ENCODE assay signal across 8 cellular contexts in the genomic region with DNA sequence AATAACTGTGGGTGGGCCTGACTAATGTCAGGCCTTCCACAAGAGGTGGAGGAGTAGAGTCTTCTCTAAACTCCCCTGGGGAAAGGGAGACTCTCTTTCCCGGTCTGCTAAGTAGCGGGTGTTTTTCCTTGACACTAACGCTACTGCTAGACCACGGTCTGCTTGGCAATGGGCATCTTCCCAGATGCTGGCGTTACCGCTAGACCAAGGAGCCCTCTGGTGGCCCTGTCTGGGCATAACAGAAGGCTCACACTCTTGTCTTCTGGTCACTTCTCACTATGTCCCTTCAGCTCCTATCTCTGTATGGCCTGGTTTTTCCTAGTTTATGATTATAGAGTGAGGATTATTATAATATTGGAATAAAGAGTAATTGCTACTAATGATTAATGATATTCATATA. TPM values are rescaled to one million over a fixed set of nuclear protein-coding genes. Genes with fewer than 3 reads are reported as not detected.
DNase-seq lines count a peak whose midpoint lies in the region; TF ChIP-seq lines count a peak whose summit lies in the region.
"Not testable (repeated sequence)": the region's sequence is repeated elsewhere in the genome, so short reads cannot be mapped to it uniquely, and the experiment has no call there.

No MANE protein-coding gene starts in this region.

- CTCF ChIA-PET in HEK293 (lab: Yijun Ruan, JAX) (interaction anchor here (0.6 to 1.3 kb wide), 4 partner anchors 11 to 692 kb away, joined by 3 read pairs; no protein-coding TSS in a partner anchor), MCF 10A (lab: Yijun Ruan, JAX) (interaction anchor here (0.6 to 0.7 kb wide), 2 partner anchors 9 to 659 kb away, joined by 3 read pairs; no protein-coding TSS in a partner anchor)

- H3K9me3 Mint-ChIP-seq in MCF 10A (ENCODE audit: unreplicated experiment), result not testable (repeated sequence)
- peaks cover 83% of the 10 kb centered on the region for H3K9me3 Mint-ChIP-seq in nephron progenitor cell

- H3K36me3 Mint-ChIP-seq in MCF 10A (ENCODE audit: insufficient read depth, unreplicated experiment), result not testable (repeated sequence)
- H3K36me3 Mint-ChIP-seq in nephron progenitor cell (ENCODE audit: low read depth), result peaks cover 13% of the 10 kb centered on the region

- not testable (repeated sequence) for H3K36me3 ChIP-seq in HEK293 (ENCODE audit: control insufficient read depth in 2 of 2, insufficient read depth in 1 of 2, low read length in 2 of 2)

- H3K27ac Mint-ChIP-seq in MCF 10A (ENCODE audit: low read depth, unreplicated experiment); nephron progenitor cell: not testable (repeated sequence)

- H3K4me3 ChIP-seq in HEK293 (ENCODE audit: low read depth, low read length); WI38 (ENCODE audit: low read depth, low read length); fibroblast of pulmonary artery (replicated peaks; ENCODE audit: low read depth, low read length): not testable (repeated sequence)

- H3K4me3 Mint-ChIP-seq in MCF 10A (ENCODE audit: unreplicated experiment); nephron progenitor cell: not testable (repeated sequence)

- BruUV-seq in MCF 10A (replicated peaks; lab: Mats Ljungman, UMichigan), result not testable (repeated sequence)

- H3K4me1 ChIP-seq in HEK293 (ENCODE audit: control insufficient read depth, insufficient read depth, low read length), result not testable (repeated sequence)

- H3K27ac ChIP-seq in 22Rv1; HEK293 (ENCODE audit: extremely low read depth, low read depth, low read length): not testable (repeated sequence)

- intact Hi-C loops in MCF 10A (cut with micrococcal nuclease), result loop anchor here (5.0 kb wide), 3 partner anchors 60 to 595 kb away; no protein-coding TSS in a partner anchor

- TF ChIP-seq CTCF in 22Rv1 (IDR thresholded peaks at IDR 0.05) (peak; percentile 49), WI38 (IDR thresholded peaks at IDR 0.05; ENCODE audit: low read depth, low read length) (peak; percentile 39), MCF 10A (IDR thresholded peaks at IDR 0.05; ENCODE audit: unreplicated experiment) (peak; percentile 57), fibroblast of pulmonary artery (IDR thresholded peaks at IDR 0.05; ENCODE audit: low read length, missing control alignments) (peak; percentile 26), nephron progenitor cell (IDR thresholded peaks at IDR 0.05) (peak; percentile 25)
- not testable (repeated sequence) for TF ChIP-seq CTCF in HEK293 (tag by site-specific recombination; IDR thresholded peaks at IDR 0.05)

- H3K9me3 ChIP-seq in HEK293 (ENCODE audit: control insufficient read depth, insufficient read depth, low read depth, low read length), result not testable (repeated sequence)

- DNase-seq in ELF-1 (ENCODE audit: low read depth, low spot score) (peak; percentile 20), NCI-H2171 treated with DMSO at 0.1 percent for 48 hours (lab: John Stamatoyannopoulos, UW) (peak; percentile 0), fibroblast of pulmonary artery (ENCODE audit: low read depth) (peak; percentile 14)
- DNase-seq in MCF 10A (ENCODE audit: unreplicated experiment); nephron progenitor cell: not testable (repeated sequence)

- H3K27me3 Mint-ChIP-seq in MCF 10A (ENCODE audit: insufficient read depth, unreplicated experiment); nephron progenitor cell (ENCODE audit: low read depth, poor library complexity): not testable (repeated sequence)

- H3K4me1 Mint-ChIP-seq in MCF 10A (ENCODE audit: insufficient read depth, unreplicated experiment); nephron progenitor cell: not testable (repeated sequence)

- POLR2A ChIA-PET in HEK293 (lab: Yijun Ruan, JAX); MCF 10A (lab: Yijun Ruan, JAX): not testable (repeated sequence)

TF ChIP-seq in HEK293, 187 proteins besides CTCF, POLR2A, EP300 and RAD21:
- peak; percentile 60 for TF ChIP-seq ZNF654 (tag by site-specific recombination; IDR thresholded peaks at IDR 0.05; ENCODE audit: low read depth)
- 0 out of 2 replicates have a peak, but pooled peaks have one; percentile 22 for TF ChIP-seq ZNF2 (tag by site-specific recombination; IDR thresholded peaks at IDR 0.05)
- peak; percentile 6 for TF ChIP-seq ZNF529 (tag by site-specific recombination; IDR thresholded peaks at IDR 0.05; ENCODE audit: insufficient replicate concordance)
- TF ChIP-seq SETDB1 (IDR thresholded peaks at IDR 0.05; ENCODE audit: insufficient read length, low read length), result peak; percentile 32

RNA-seq across cellular contexts. Expression of a gene that starts 29.8 kb away (rescaled TPM):
- not detected in 2 replicates for total RNA-seq in MCF 10A (2022)

RNA-seq across cellular contexts. Expression of a gene that starts 43.6 kb away (rescaled TPM):
- 0.93 and 1.3 TPM in 2 replicates for total RNA-seq in MCF 10A (2022)
